In genomic region chr1:15674760-15675159, GRCh38 we compare ENCODE assay signal across 15 cellular contexts.
"Had no signal": no experiment of that assay in that cellular context is flagged by ENCODE, and none has a peak within 500 bp of the region (broad histone marks: within the 10 kb centered on the region; RNA-seq: fewer than 3 reads in every experiment).

No MANE protein-coding gene starts in this region.

- H3K4me1 ChIP-seq: ascending aorta, left ventricle myocardium inferior had no signal

- H3K36me3 ChIP-seq: ascending aorta, heart left ventricle, left ventricle myocardium inferior, upper lobe of left lung had no signal

- H3K27ac Mint-ChIP-seq: activated naive CD8-positive, alpha-beta T cell treated with anti-CD3 and anti-CD28 coated beads, Interleukin-2, amount 50 U/mL, for 24 hours; activated T-cell treated with anti-CD3 and anti-CD28 coated beads, Interleukin-2, amount 50 U/mL, for 72 hours; nephron progenitor cell; stimulated activated naive CD8-positive, alpha-beta T cell treated with anti-CD3 and anti-CD28 coated beads, Interleukin-15, Interleukin-2, amounts not matched to agents 100 ng/mL and 50 ng/mL, for 24 hours; T-helper 1 cell treated with Interleukin-12 subunit alpha and Interleukin-12 subunit beta and Interleukin-4 antibody, amounts not matched to agents 30 μg/mL and 1 μg/mL, for 36 hours had no signal

- H3K4me3 Mint-ChIP-seq: activated naive CD8-positive, alpha-beta T cell treated with anti-CD3 and anti-CD28 coated beads, Interleukin-2, amount 50 U/mL, for 24 hours; activated T-cell treated with anti-CD3 and anti-CD28 coated beads, Interleukin-2, amount 50 U/mL, for 72 hours; nephron progenitor cell; stimulated activated naive CD8-positive, alpha-beta T cell treated with anti-CD3 and anti-CD28 coated beads, Interleukin-15, Interleukin-2, amounts not matched to agents 100 ng/mL and 50 ng/mL, for 24 hours; T-helper 1 cell treated with Interleukin-12 subunit alpha and Interleukin-12 subunit beta and Interleukin-4 antibody, amounts not matched to agents 30 μg/mL and 1 μg/mL, for 36 hours had no signal

- H3K9me3 ChIP-seq: ascending aorta, heart left ventricle, left ventricle myocardium inferior, upper lobe of left lung had no signal

- H3K4me3 ChIP-seq: ascending aorta, heart left ventricle, left ventricle myocardium inferior, upper lobe of left lung had no signal

- H3K27ac ChIP-seq: ascending aorta, left ventricle myocardium inferior had no signal

- H3K4me1 Mint-ChIP-seq: nephron progenitor cell had no signal

- H3K9me3 Mint-ChIP-seq: activated naive CD8-positive, alpha-beta T cell treated with anti-CD3 and anti-CD28 coated beads, Interleukin-2, amount 50 U/mL, for 24 hours; activated T-cell treated with anti-CD3 and anti-CD28 coated beads, Interleukin-2, amount 50 U/mL, for 72 hours; stimulated activated naive CD8-positive, alpha-beta T cell treated with anti-CD3 and anti-CD28 coated beads, Interleukin-15, Interleukin-2, amounts not matched to agents 100 ng/mL and 50 ng/mL, for 24 hours; T-helper 1 cell treated with Interleukin-12 subunit alpha and Interleukin-12 subunit beta and Interleukin-4 antibody, amounts not matched to agents 30 μg/mL and 1 μg/mL, for 36 hours had no signal

- H3K27me3 Mint-ChIP-seq: activated naive CD8-positive, alpha-beta T cell treated with anti-CD3 and anti-CD28 coated beads, Interleukin-2, amount 50 U/mL, for 24 hours; stimulated activated naive CD8-positive, alpha-beta T cell treated with anti-CD3 and anti-CD28 coated beads, Interleukin-15, Interleukin-2, amounts not matched to agents 100 ng/mL and 50 ng/mL, for 24 hours had no signal

- H3K27me3 ChIP-seq: ascending aorta, heart left ventricle, upper lobe of left lung had no signal

- ATAC-seq: activated naive CD8-positive, alpha-beta T cell treated with anti-CD3 and anti-CD28 coated beads, Interleukin-2, amount 50 U/mL, for 24 hours; activated T-cell treated with anti-CD3 and anti-CD28 coated beads, Interleukin-2, amount 50 U/mL, for 72 hours; heart left ventricle had no signal

- DNase-seq: activated CD4-positive, alpha-beta T cell treated with anti-CD3 and anti-CD28 coated beads, Interleukin-2, amount 50 U/mL, for 4 hours; activated CD4-positive, CD25-positive, alpha-beta regulatory T cell treated with anti-CD3 and anti-CD28 coated beads, Interleukin-2, amount 50 U/mL, for 72 hours; activated naive CD8-positive, alpha-beta T cell treated with anti-CD3 and anti-CD28 coated beads, Interleukin-2, amount 50 U/mL, for 24 hours; activated T-cell treated with anti-CD3 and anti-CD28 coated beads, Interleukin-2, amount 50 U/mL, for 72 hours; foreskin melanocyte; heart left ventricle; left ventricle myocardium inferior; mesenchymal stem cell; nephron progenitor cell; stimulated activated CD4-positive, alpha-beta T cell treated with anti-CD3 and anti-CD28 coated beads, Interleukin-15, amount 100 ng/mL, for 24 hours; stimulated activated CD4-positive, alpha-beta T cell treated with anti-CD3 and anti-CD28 coated beads, Interleukin-4, amount 100 ng/mL, for 24 hours; upper lobe of left lung had no signal
